ENCODE assay signal across 1 cellular context in the genomic region with DNA sequence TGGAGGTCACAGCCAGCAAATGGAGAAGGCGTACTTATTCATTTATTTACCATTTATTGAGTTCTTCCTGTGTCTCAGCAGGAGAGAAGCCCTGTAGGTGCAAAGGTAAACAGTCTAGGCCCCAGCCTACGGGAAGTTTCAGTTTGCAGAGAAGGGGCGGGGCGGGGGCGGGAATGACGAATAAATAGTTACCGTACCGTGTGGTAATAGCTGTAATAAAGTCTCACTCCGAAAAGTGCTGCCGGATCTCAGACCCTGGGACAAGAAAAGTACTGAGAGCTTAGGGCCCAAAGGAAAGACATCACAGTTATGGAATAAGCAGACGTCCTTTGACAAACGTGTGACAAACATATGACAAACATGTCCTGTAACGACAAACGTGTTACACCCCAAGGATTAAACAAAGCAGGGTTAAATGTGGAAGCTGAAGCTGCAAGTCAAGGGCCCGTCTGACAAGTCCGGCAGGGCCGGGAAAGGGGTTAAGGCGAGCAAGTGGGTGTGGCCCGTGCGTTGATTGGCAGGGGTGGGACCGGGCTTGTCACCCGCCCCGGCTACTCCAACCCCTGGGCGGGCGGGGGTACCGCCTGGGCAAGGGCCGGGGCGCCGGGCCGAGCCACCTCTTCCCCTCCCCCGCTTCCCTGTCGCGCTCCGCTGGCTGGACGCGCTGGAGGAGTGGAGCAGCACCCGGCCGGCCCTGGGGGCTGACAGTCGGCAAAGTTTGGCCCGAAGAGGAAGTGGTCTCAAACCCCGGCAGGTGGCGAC.
TF ChIP-seq lines count a peak whose summit lies in the region.

A gene with protein sequence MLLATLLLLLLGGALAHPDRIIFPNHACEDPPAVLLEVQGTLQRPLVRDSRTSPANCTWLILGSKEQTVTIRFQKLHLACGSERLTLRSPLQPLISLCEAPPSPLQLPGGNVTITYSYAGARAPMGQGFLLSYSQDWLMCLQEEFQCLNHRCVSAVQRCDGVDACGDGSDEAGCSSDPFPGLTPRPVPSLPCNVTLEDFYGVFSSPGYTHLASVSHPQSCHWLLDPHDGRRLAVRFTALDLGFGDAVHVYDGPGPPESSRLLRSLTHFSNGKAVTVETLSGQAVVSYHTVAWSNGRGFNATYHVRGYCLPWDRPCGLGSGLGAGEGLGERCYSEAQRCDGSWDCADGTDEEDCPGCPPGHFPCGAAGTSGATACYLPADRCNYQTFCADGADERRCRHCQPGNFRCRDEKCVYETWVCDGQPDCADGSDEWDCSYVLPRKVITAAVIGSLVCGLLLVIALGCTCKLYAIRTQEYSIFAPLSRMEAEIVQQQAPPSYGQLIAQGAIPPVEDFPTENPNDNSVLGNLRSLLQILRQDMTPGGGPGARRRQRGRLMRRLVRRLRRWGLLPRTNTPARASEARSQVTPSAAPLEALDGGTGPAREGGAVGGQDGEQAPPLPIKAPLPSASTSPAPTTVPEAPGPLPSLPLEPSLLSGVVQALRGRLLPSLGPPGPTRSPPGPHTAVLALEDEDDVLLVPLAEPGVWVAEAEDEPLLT (plus strand): TSS at position 541 of the 762 bp plus-strand sequence. CDS start 564 bp downstream, outside the sequence.

TF ChIP-seq in HEK293, 187 proteins besides CTCF, POLR2A, EP300 and RAD21 (continued from another document):
- TF ChIP-seq ZNF292 (tag by site-specific recombination; IDR thresholded peaks at IDR 0.05; ENCODE audit: borderline replicate concordance, low read depth) (no peak), HOXC10 (CRISPR knock-in tag; IDR thresholded peaks at IDR 0.05) (no peak), ZNF501 (tag by site-specific recombination; IDR thresholded peaks at IDR 0.05) (no peak), BCL11B (tag by site-specific recombination; IDR thresholded peaks at IDR 0.05; ENCODE audit: low read depth) (peak; percentile 72), ZNF175 (tag by site-specific recombination; IDR thresholded peaks at IDR 0.05) (no peak), TRIM28 (IDR thresholded peaks at IDR 0.05; ENCODE audit: borderline replicate concordance, low read length) (0 out of 2 replicates have a peak, but pooled peaks have one; percentile 46), ZFP69B (tag by site-specific recombination; IDR thresholded peaks at IDR 0.05) (peak; percentile 28; the same call in 1 of the 2 replicates), ZNF19 (tag by site-specific recombination; IDR thresholded peaks at IDR 0.05; ENCODE audit: low read depth) (no peak), ZNF146 (tag by site-specific recombination; IDR thresholded peaks at IDR 0.05) (no peak), ZBTB20 (tag by site-specific recombination; IDR thresholded peaks at IDR 0.05) (no peak; the same call in 1 of the 2 replicates), OSR2 (tag by site-specific recombination; IDR thresholded peaks at IDR 0.05) (peak; percentile 59), ZNF416 (tag by site-specific recombination; IDR thresholded peaks at IDR 0.05) (no peak), ZNF433 (tag by site-specific recombination; IDR thresholded peaks at IDR 0.05; ENCODE audit: low read depth) (no peak), ZNF513 (tag by site-specific recombination; IDR thresholded peaks at IDR 0.05) (no peak), ZFP37 (tag by site-specific recombination; IDR thresholded peaks at IDR 0.05) (no peak), REST (tag by site-specific recombination; IDR thresholded peaks at IDR 0.05) (no peak), ZNF169 (tag by site-specific recombination; IDR thresholded peaks at IDR 0.05) (no peak), ZNF670 (tag by site-specific recombination; IDR thresholded peaks at IDR 0.05; ENCODE audit: low read depth) (no peak), ZNF837 (tag by site-specific recombination; IDR thresholded peaks at IDR 0.05) (no peak), ZNF623 (tag by site-specific recombination; IDR thresholded peaks at IDR 0.05) (no peak), ZIC2 (tag by site-specific recombination; IDR thresholded peaks at IDR 0.05) (peak; percentile 39), ZNF341 (tag by site-specific recombination; IDR thresholded peaks at IDR 0.05; ENCODE audit: low read depth) (peak; percentile 46), ZNF394 (tag by site-specific recombination; IDR thresholded peaks at IDR 0.05; ENCODE audit: borderline replicate concordance) (peak; percentile 80; the same call in 1 of the 2 replicates), ZNF664 (tag by site-specific recombination; IDR thresholded peaks at IDR 0.05) (peak; percentile 99), PRDM1 (tag by site-specific recombination; IDR thresholded peaks at IDR 0.05) (no peak), TSHZ1 (tag by site-specific recombination; IDR thresholded peaks at IDR 0.05; ENCODE audit: borderline replicate concordance) (no peak), ZNF76 (tag by site-specific recombination; IDR thresholded peaks at IDR 0.05; ENCODE audit: borderline replicate concordance, low read depth) (no peak), ZNF843 (tag by site-specific recombination; IDR thresholded peaks at IDR 0.05) (no peak), ZNF391 (tag by site-specific recombination; IDR thresholded peaks at IDR 0.05; ENCODE audit: borderline replicate concordance, low read depth) (no peak), ZNF148 (tag by site-specific recombination; IDR thresholded peaks at IDR 0.05; ENCODE audit: borderline replicate concordance) (no peak), ZNF138 (tag by site-specific recombination; IDR thresholded peaks at IDR 0.05; ENCODE audit: borderline replicate concordance) (no peak), ZNF174 (tag by site-specific recombination; IDR thresholded peaks at IDR 0.05) (no peak), MEIS1 (CRISPR knock-in tag; IDR thresholded peaks at IDR 0.05; ENCODE audit: borderline replicate concordance) (no peak), ZNF202 (tag by site-specific recombination; IDR thresholded peaks at IDR 0.05; ENCODE audit: borderline replicate concordance) (no peak), ZNF580 (tag by site-specific recombination; IDR thresholded peaks at IDR 0.05) (peak; percentile 18; the same call in 1 of the 2 replicates), ZNF555 (tag by site-specific recombination; conservative IDR thresholded peaks at IDR 0.05) (no peak), RBAK (tag by site-specific recombination; IDR thresholded peaks at IDR 0.05) (no peak), ZNF114 (tag by site-specific recombination; IDR thresholded peaks at IDR 0.05) (no peak)
- TF ChIP-seq, protein P1, sequence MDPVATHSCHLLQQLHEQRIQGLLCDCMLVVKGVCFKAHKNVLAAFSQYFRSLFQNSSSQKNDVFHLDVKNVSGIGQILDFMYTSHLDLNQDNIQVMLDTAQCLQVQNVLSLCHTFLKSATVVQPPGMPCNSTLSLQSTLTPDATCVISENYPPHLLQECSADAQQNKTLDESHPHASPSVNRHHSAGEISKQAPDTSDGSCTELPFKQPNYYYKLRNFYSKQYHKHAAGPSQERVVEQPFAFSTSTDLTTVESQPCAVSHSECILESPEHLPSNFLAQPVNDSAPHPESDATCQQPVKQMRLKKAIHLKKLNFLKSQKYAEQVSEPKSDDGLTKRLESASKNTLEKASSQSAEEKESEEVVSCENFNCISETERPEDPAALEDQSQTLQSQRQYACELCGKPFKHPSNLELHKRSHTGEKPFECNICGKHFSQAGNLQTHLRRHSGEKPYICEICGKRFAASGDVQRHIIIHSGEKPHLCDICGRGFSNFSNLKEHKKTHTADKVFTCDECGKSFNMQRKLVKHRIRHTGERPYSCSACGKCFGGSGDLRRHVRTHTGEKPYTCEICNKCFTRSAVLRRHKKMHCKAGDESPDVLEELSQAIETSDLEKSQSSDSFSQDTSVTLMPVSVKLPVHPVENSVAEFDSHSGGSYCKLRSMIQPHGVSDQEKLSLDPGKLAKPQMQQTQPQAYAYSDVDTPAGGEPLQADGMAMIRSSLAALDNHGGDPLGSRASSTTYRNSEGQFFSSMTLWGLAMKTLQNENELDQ (tag by site-specific recombination; IDR thresholded peaks at IDR 0.05; ENCODE audit: low read depth) = no peak
